ENCODE assay signal across 13 cellular contexts in the genomic region with DNA sequence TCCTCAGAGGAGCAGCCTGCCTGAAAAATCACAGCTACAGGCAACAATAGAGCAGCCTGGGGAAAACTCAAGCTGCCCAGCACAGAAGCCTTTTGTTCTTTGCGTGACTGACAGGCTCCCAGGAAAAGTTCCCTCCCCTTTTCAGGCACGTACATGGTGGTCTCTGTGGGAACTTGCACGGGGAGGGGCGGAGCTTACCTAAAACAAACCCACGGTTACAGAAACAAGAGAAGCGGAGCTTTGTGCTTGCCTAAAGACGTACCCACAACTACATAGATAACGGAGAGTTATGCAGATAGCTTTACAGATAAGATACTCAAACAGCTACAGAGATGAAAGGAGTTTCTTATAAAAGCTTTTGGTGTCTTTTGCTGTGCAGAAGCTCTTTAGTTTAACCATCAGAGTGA. TPM values are rescaled to one million over a fixed set of nuclear protein-coding genes. Genes with fewer than 3 reads are reported as not detected.
DNase-seq lines count a peak whose midpoint lies in the region; ATAC-seq, FAIRE-seq and TF ChIP-seq lines count a peak whose summit lies in the region.
"Had no signal": no experiment of that assay in that cellular context is flagged by ENCODE, and none has a peak within 500 bp of the region (broad histone marks: within the 10 kb centered on the region; RNA-seq: fewer than 3 reads in every experiment).

No MANE protein-coding gene starts in this region.

- H4K20me1 ChIP-seq in SK-N-SH (ENCODE audit: insufficient read depth) (no peaks in the 10 kb centered on the region), H1 (replicated peaks in 1 of 2; ENCODE audit: control insufficient read depth in 1 of 2, insufficient read depth in 2 of 2, low read length in 2 of 2) (no peaks in the 10 kb centered on the region)

- POLR2A ChIA-PET in SK-N-SH (lab: Yijun Ruan, JAX), result no interaction called here
- POLR2A ChIA-PET in H1 (lab: Charles Lee; ENCODE audit: partially characterized antibody), result interaction anchor here (0.7 to 1.5 kb wide), 5 partner anchors 11 to 41 kb away, joined by 3 to 9 read pairs (median 4); partner anchors contain the start of gene VSIG10L

- no peak overlapping the region for H2AFZ ChIP-seq in SK-N-SH (ENCODE audit: low read depth)
- H2AFZ ChIP-seq in H1 (ENCODE audit: low read length), result no peak overlapping the region

- no peak overlapping the region for H3K9ac ChIP-seq in SK-N-SH
- no peak overlapping the region for H3K9ac ChIP-seq in H1 (replicated peaks in 1 of 4; ENCODE audit: extremely low read depth in 1 of 4, low read depth in 3 of 4, low read length in 3 of 4)
- H3K9ac ChIP-seq in colonic mucosa (ENCODE audit: low read depth in 2 of 2, low read length in 2 of 2), result no peak overlapping the region

- peaks cover 15% of the 10 kb centered on the region for H3K36me3 Mint-ChIP-seq in T-helper 1 cell treated with Interleukin-12 subunit alpha and Interleukin-12 subunit beta and Interleukin-4 antibody, amounts not matched to agents 30 μg/mL and 1 μg/mL, for 36 hours (ENCODE audit: low read depth)

- H3K27me3 ChIP-seq in SK-N-SH (ENCODE audit: insufficient read depth) (no peaks in the 10 kb centered on the region), H1 (replicated peaks in 1 of 4; ENCODE audit: control insufficient read depth in 3 of 4, extremely low read depth in 1 of 4, insufficient read depth in 3 of 4, low read length in 3 of 4) (no peaks in the 10 kb centered on the region), colonic mucosa (no peaks in the 10 kb centered on the region)
- H3K27me3 ChIP-seq: thyroid gland had no signal

- H3K4me1 ChIP-seq in SK-N-SH (ENCODE audit: control insufficient read depth in 1 of 2, insufficient read depth in 2 of 2, low read depth in 1 of 2, low read length in 1 of 2), result no peaks in the 10 kb centered on the region; a peak in 1 of 4 replicates
- H3K4me1 ChIP-seq in H1 (replicated peaks in 1 of 4; ENCODE audit: control insufficient read depth in 3 of 4, insufficient read depth in 4 of 4, low read length in 3 of 4), result peaks cover 3 to 9% (median 7%) of the 10 kb centered on the region in 4 experiments
- no peaks in the 10 kb centered on the region for H3K4me1 ChIP-seq in colonic mucosa
- H3K4me1 ChIP-seq: thyroid gland had no signal

- FAIRE-seq in H1 (lab: Jason Lieb, UNC), result no peak
- FAIRE-seq: A204.1, TTC549 had no signal

- no peak overlapping the region for H2AK5ac ChIP-seq in H1 (ENCODE audit: low read depth, low read length)

- TF ChIP-seq POLR2A in H1 (IDR thresholded peaks at IDR 0.05; ENCODE audit: control extremely low read depth in 1 of 2, low read depth in 2 of 2, low read length in 2 of 2), result no peak

- no peak overlapping the region for H2BK15ac ChIP-seq in H1 (ENCODE audit: low read length)

- no peak overlapping the region for H2BK120ac ChIP-seq in H1 (replicated peaks; ENCODE audit: low read depth, low read length)

- WGBS in SK-N-SH (ENCODE audit: low lambda C conversion rate), result 55% methylated on average over 7 of the region's 8 CpGs
- 25% methylated on average over 8 of the region's 8 CpGs; no CpG with 5 or more reads in 1 of the 2 experiments for WGBS in H1 (ENCODE audit: extremely low coverage in 1 of 2, insufficient coverage in 1 of 2, insufficient read length in 1 of 2, insufficient replicate concordance in 2 of 2, low coverage in 1 of 2, low lambda C conversion rate in 2 of 2, missing lambda C conversion rate in 1 of 2), 2 experiments

- H4K5ac ChIP-seq in H1 (ENCODE audit: insufficient read length, low read depth, low read length), result no peak overlapping the region

- H3K4ac ChIP-seq in H1 (replicated peaks; ENCODE audit: insufficient read length, low read depth, low read length), result no peak overlapping the region

- H3K4me2 ChIP-seq in SK-N-SH (no peak overlapping the region), H1 (ENCODE audit: insufficient read depth in 1 of 2, low read depth in 2 of 2, low read length in 2 of 2) (peak overlapping the region; percentile 24 to 37; a peak in 2 of 4 replicates)

- H3K27ac Mint-ChIP-seq in T-helper 1 cell treated with Interleukin-12 subunit alpha and Interleukin-12 subunit beta and Interleukin-4 antibody, amounts not matched to agents 30 μg/mL and 1 μg/mL, for 36 hours, result peak overlapping the region; percentile 9
- H3K27ac Mint-ChIP-seq: dendritic cell treated with granulocyte-macrophage colony-stimulating factor and Interleukin-4, amounts not matched to agents 40 ng/mL and 50 ng/mL, for 4 days had no signal

- no peak overlapping the region for H2BK20ac ChIP-seq in H1 (ENCODE audit: low read length)

- no peaks in the 10 kb centered on the region for H3K23me2 ChIP-seq in H1 (ENCODE audit: low read depth, low read length)

- CTCF ChIA-PET in SK-N-SH (lab: Yijun Ruan, JAX), result no interaction called here
- CTCF ChIA-PET in H1 (lab: Charles Lee; ENCODE audit: partially characterized antibody), result interaction anchor here (0.6 to 1.2 kb wide), 5 partner anchors 13 to 86 kb away, joined by 3 to 4 read pairs (median 3); partner anchors contain the start of gene VSIG10L

- H3K56ac ChIP-seq in H1 (replicated peaks; ENCODE audit: insufficient read length, low read depth, low read length), result no peak overlapping the region

- TF ChIP-seq RAD21 in SK-N-SH (IDR thresholded peaks at IDR 0.05; ENCODE audit: low read length) (no peak), H1 (IDR thresholded peaks at IDR 0.05 in 1 of 2, conservative IDR thresholded peaks at IDR 0.05 in 1 of 2; ENCODE audit: low read depth in 2 of 2, low read length in 2 of 2) (no peak)

- TF ChIP-seq CTCF in SK-N-SH (IDR thresholded peaks at IDR 0.05) (no peak), H1 (IDR thresholded peaks at IDR 0.05; ENCODE audit: control extremely low read depth in 1 of 3, insufficient read depth in 1 of 3, low read depth in 1 of 3, low read length in 3 of 3) (no peak), colonic mucosa (IDR thresholded peaks at IDR 0.05) (no peak)

- no peak overlapping the region for H4K91ac ChIP-seq in H1 (replicated peaks; ENCODE audit: insufficient read length, low read length)

- H2BK12ac ChIP-seq in H1 (ENCODE audit: low read depth, low read length), result no peak overlapping the region

- no peak overlapping the region for H3K27ac ChIP-seq in SK-N-SH (ENCODE audit: low read depth in 2 of 2, low read length in 1 of 2)
- H3K27ac ChIP-seq in H1 (ENCODE audit: low read depth, low read length), result no peak overlapping the region
- no peak overlapping the region for H3K27ac ChIP-seq in colonic mucosa
- H3K27ac ChIP-seq: thyroid gland had no signal

- H3K9me3 Mint-ChIP-seq in T-helper 1 cell treated with Interleukin-12 subunit alpha and Interleukin-12 subunit beta and Interleukin-4 antibody, amounts not matched to agents 30 μg/mL and 1 μg/mL, for 36 hours, result no peaks in the 10 kb centered on the region
- H3K9me3 Mint-ChIP-seq: dendritic cell treated with granulocyte-macrophage colony-stimulating factor and Interleukin-4, amounts not matched to agents 40 ng/mL and 50 ng/mL, for 4 days had no signal

- no peak overlapping the region for H3K14ac ChIP-seq in H1 (ENCODE audit: insufficient read length)

- H3K4me3 ChIP-seq in SK-N-SH (ENCODE audit: low read depth in 2 of 2, low read length in 1 of 2) (no peak overlapping the region), H1 (ENCODE audit: extremely low read depth in 1 of 4, insufficient read depth in 2 of 4, low read depth in 3 of 4, low read length in 4 of 4) (no peak overlapping the region; a peak in 1 of 8 replicates), colonic mucosa (no peak overlapping the region)
- H3K4me3 ChIP-seq: thyroid gland had no signal

- no peaks in the 10 kb centered on the region for H3K79me1 ChIP-seq in H1 (ENCODE audit: low read depth, low read length)

- no peaks in the 10 kb centered on the region for H3K79me2 ChIP-seq in SK-N-SH (ENCODE audit: insufficient read depth)
- H3K79me2 ChIP-seq in H1 (ENCODE audit: control insufficient read depth in 1 of 2, insufficient read depth in 2 of 2, low read length in 2 of 2), result no peaks in the 10 kb centered on the region

- H3K4me3 Mint-ChIP-seq in T-helper 1 cell treated with Interleukin-12 subunit alpha and Interleukin-12 subunit beta and Interleukin-4 antibody, amounts not matched to agents 30 μg/mL and 1 μg/mL, for 36 hours, result peak overlapping the region; percentile 7
- H3K4me3 Mint-ChIP-seq: dendritic cell treated with granulocyte-macrophage colony-stimulating factor and Interleukin-4, amounts not matched to agents 40 ng/mL and 50 ng/mL, for 4 days had no signal

- H3K18ac ChIP-seq in H1 (ENCODE audit: extremely low read depth, low read length), result no peak overlapping the region; the same call in 1 of the 2 replicates

- no peak for ATAC-seq in SK-N-SH treated with all-trans-retinoic acid at 6 μM for 48 hours
- ATAC-seq in GM18498 (IDR thresholded peaks at IDR 0.05; ENCODE audit: unreplicated experiment), result no peak

- intact Hi-C loops in colonic mucosa (cut with DNase I), result no loop called here

- H3K36me3 ChIP-seq in SK-N-SH (replicated peaks in 1 of 2; ENCODE audit: control insufficient read depth in 1 of 2, insufficient read depth in 2 of 2, low read length in 1 of 2) (no peaks in the 10 kb centered on the region), H1 (ENCODE audit: control insufficient read depth in 2 of 4, insufficient read depth in 4 of 4, low read length in 3 of 4) (no peaks in the 10 kb centered on the region), colonic mucosa (peaks cover 4% of the 10 kb centered on the region)

- H3F3A ChIP-seq in SK-N-SH (replicated peaks; ENCODE audit: insufficient read depth), result peaks cover 4% of the 10 kb centered on the region

- DNase-seq in SK-N-SH, result peak; percentile 53
- DNase-seq in H1 (ENCODE audit: low read depth in 1 of 2, low spot score in 2 of 2), result peak in 1 of 2 experiments; percentile 55
- peak; percentile 90 for DNase-seq in pons (ENCODE audit: low spot score)
- no peak for DNase-seq in colonic mucosa
- DNase-seq in NCI-H69 (lab: John Stamatoyannopoulos, UW), result no peak
- DNase-seq: kidney glomerular epithelial cell, thyroid gland had no signal

- no peak for TF ChIP-seq EP300 in SK-N-SH (IDR thresholded peaks at IDR 0.05; ENCODE audit: borderline replicate concordance in 1 of 2, low read depth in 1 of 2, low read length in 1 of 2)
- TF ChIP-seq EP300 in H1 (IDR thresholded peaks at IDR 0.05; ENCODE audit: borderline replicate concordance in 1 of 2, low read depth in 2 of 2, low read length in 2 of 2), result no peak

- no peak overlapping the region for H2BK5ac ChIP-seq in H1 (ENCODE audit: low read depth, low read length)

- no peaks in the 10 kb centered on the region for H3K9me3 ChIP-seq in SK-N-SH
- H3K9me3 ChIP-seq in H1 (ENCODE audit: insufficient read depth in 2 of 2, low read depth in 1 of 2, low read length in 1 of 2), result no peaks in the 10 kb centered on the region
- no peaks in the 10 kb centered on the region for H3K9me3 ChIP-seq in colonic mucosa
- H3K9me3 ChIP-seq: thyroid gland had no signal

- no peak overlapping the region for H4K8ac ChIP-seq in H1 (ENCODE audit: extremely low read depth, insufficient read depth, low read length)

- H3K4me1 Mint-ChIP-seq in T-helper 1 cell treated with Interleukin-12 subunit alpha and Interleukin-12 subunit beta and Interleukin-4 antibody, amounts not matched to agents 30 μg/mL and 1 μg/mL, for 36 hours (ENCODE audit: low read depth), result peaks cover 6% of the 10 kb centered on the region

- H3K27me3 Mint-ChIP-seq in T-helper 1 cell treated with Interleukin-12 subunit alpha and Interleukin-12 subunit beta and Interleukin-4 antibody, amounts not matched to agents 30 μg/mL and 1 μg/mL, for 36 hours (ENCODE audit: low read depth), result no peaks in the 10 kb centered on the region
- H3K27me3 Mint-ChIP-seq: dendritic cell treated with granulocyte-macrophage colony-stimulating factor and Interleukin-4, amounts not matched to agents 40 ng/mL and 50 ng/mL, for 4 days had no signal

- H3K23ac ChIP-seq in H1 (ENCODE audit: insufficient read length), result no peak overlapping the region

- no peaks in the 10 kb centered on the region for H3K9me2 ChIP-seq in SK-N-SH

RNA-seq across cellular contexts. Expression of gene ETFB, which starts 11.4 kb away (rescaled TPM):
- polyA plus RNA-seq in SK-N-SH (2012; rRNA removed), result 130 and 169 TPM in 2 replicates
- polyA plus RNA-seq in SK-N-SH (2012; cell fraction: cytosol; rRNA removed), result 93.1 and 117 TPM in 2 replicates
- polyA plus RNA-seq in SK-N-SH (2012; cell fraction: nucleus; rRNA removed), result 54.1 and 80.5 TPM in 2 replicates
- total RNA-seq in H1 (2021; fragmentation: NEBNext Ultra II Directional; extraction: Animal tissue kit (Norgen Biotek cat#: 25700)), result 40.0 and 42.1 TPM in 2 replicates
- 66.5 and 94.6 TPM in 2 replicates for polyA plus RNA-seq in H1 (2011; rRNA removed)
- 113 TPM for polyA plus RNA-seq in H1 (2011; cell fraction: cytosol; rRNA removed)
- 49.0 TPM for polyA plus RNA-seq in H1 (2011; cell fraction: nucleus; rRNA removed)
- polyA plus RNA-seq in H1 (2012, experiment 1 of 2), result 63.7 to 87.7 TPM (median 74.1 TPM) in 4 replicates
- 53.0 TPM for polyA plus RNA-seq in H1 (2012, experiment 2 of 2)
- 27.6 TPM for polyA plus RNA-seq in H1 (2013, experiment 1 of 2)
- 27.6 TPM for polyA plus RNA-seq in H1 (2013, experiment 2 of 2)
- polyA minus RNA-seq in H1 (2011; rRNA and poly(A)+ RNA removed), result 14.8 and 19.6 TPM in 2 replicates
- 23.3 TPM for polyA minus RNA-seq in H1 (2011; cell fraction: cytosol; rRNA and poly(A)+ RNA removed)
- 11.1 TPM for polyA minus RNA-seq in H1 (2011; cell fraction: nucleus; rRNA and poly(A)+ RNA removed)
- 100 to 1,000 TPM; 141 to 217 TPM for total RNA-seq in colonic mucosa

RNA-seq across cellular contexts. Expression of gene VSIG10L, which starts 12.8 kb away (rescaled TPM):
- polyA plus RNA-seq in SK-N-SH (2012; rRNA removed), result 2.3 and 2.7 TPM in 2 replicates
- 1.2 and 1.8 TPM in 2 replicates for polyA plus RNA-seq in SK-N-SH (2012; cell fraction: cytosol; rRNA removed)
- 11.8 and 12.3 TPM in 2 replicates for polyA plus RNA-seq in SK-N-SH (2012; cell fraction: nucleus; rRNA removed)
- total RNA-seq in H1 (2021; fragmentation: NEBNext Ultra II Directional; extraction: Animal tissue kit (Norgen Biotek cat#: 25700)), result 10.2 and 10.3 TPM in 2 replicates
- 9.9 and 10.4 TPM in 2 replicates for polyA plus RNA-seq in H1 (2011; rRNA removed)
- polyA plus RNA-seq in H1 (2011; cell fraction: cytosol; rRNA removed), result 5.7 TPM
- 8.6 TPM for polyA plus RNA-seq in H1 (2011; cell fraction: nucleus; rRNA removed)
- polyA plus RNA-seq in H1 (2012, experiment 1 of 2), result 8.6 to 10.9 TPM (median 9.3 TPM) in 4 replicates
- polyA plus RNA-seq in H1 (2012, experiment 2 of 2), result 11.2 TPM
- polyA plus RNA-seq in H1 (2013, experiment 1 of 2), result 13.2 TPM
- 13.7 TPM for polyA plus RNA-seq in H1 (2013, experiment 2 of 2)
- polyA minus RNA-seq in H1 (2011; rRNA and poly(A)+ RNA removed), result 4.1 and 4.3 TPM in 2 replicates
- 2.1 TPM for polyA minus RNA-seq in H1 (2011; cell fraction: cytosol; rRNA and poly(A)+ RNA removed)
- 4.6 TPM for polyA minus RNA-seq in H1 (2011; cell fraction: nucleus; rRNA and poly(A)+ RNA removed)
- 1 to 10 TPM; 1.1 to 2.1 TPM for total RNA-seq in colonic mucosa

RNA-seq across cellular contexts. Expression of gene CLDND2, which starts 14.1 kb away (rescaled TPM):
- polyA plus RNA-seq in SK-N-SH (2012; rRNA removed) (0.26 TPM in 1 of 2 replicates, not detected in the other), H1 (2011; rRNA removed) (0.21 TPM in 1 of 2 replicates, not detected in the other)
- polyA plus RNA-seq in SK-N-SH (2012; cell fraction: cytosol; rRNA removed), result 0.22 TPM in 2 replicates
- 0.32 and 0.48 TPM in 2 replicates for polyA plus RNA-seq in SK-N-SH (2012; cell fraction: nucleus; rRNA removed)
- total RNA-seq in H1 (2021; fragmentation: NEBNext Ultra II Directional; extraction: Animal tissue kit (Norgen Biotek cat#: 25700)), result 0.56 and 1.0 TPM in 2 replicates
- 0.26 TPM for polyA plus RNA-seq in H1 (2011; cell fraction: cytosol; rRNA removed)
- 1.2 TPM for polyA plus RNA-seq in H1 (2011; cell fraction: nucleus; rRNA removed)
- polyA plus RNA-seq in H1 (2012, experiment 1 of 2), result 1.4 to 2.7 TPM (median 1.7 TPM) in 4 replicates
- not detected for polyA plus RNA-seq in H1 (2012, experiment 2 of 2)
- 6.6 TPM for polyA plus RNA-seq in H1 (2013, experiment 1 of 2)
- polyA plus RNA-seq in H1 (2013, experiment 2 of 2), result 4.6 TPM
- polyA minus RNA-seq in H1 (2011; rRNA and poly(A)+ RNA removed), result not detected in 2 replicates
- polyA minus RNA-seq in H1 (2011; cell fraction: cytosol; rRNA and poly(A)+ RNA removed), result not detected
- polyA minus RNA-seq in H1 (2011; cell fraction: nucleus; rRNA and poly(A)+ RNA removed), result not detected
- 1 to 10 TPM in 1 of 2 donors, not detected in 1; 2.9 TPM for total RNA-seq in colonic mucosa
- total RNA-seq: thyroid gland had no signal

RNA-seq across cellular contexts. Expression of gene NKG7, which starts 17.7 kb away (rescaled TPM):
- polyA plus RNA-seq in SK-N-SH (2012; rRNA removed), result not detected in 2 replicates
- not detected in 2 replicates for polyA plus RNA-seq in SK-N-SH (2012; cell fraction: cytosol; rRNA removed)
- not detected in 2 replicates for polyA plus RNA-seq in SK-N-SH (2012; cell fraction: nucleus; rRNA removed)
- total RNA-seq in H1 (2021; fragmentation: NEBNext Ultra II Directional; extraction: Animal tissue kit (Norgen Biotek cat#: 25700)), result not detected in 2 replicates
- not detected in 2 replicates for polyA plus RNA-seq in H1 (2011; rRNA removed)
- polyA plus RNA-seq in H1 (2011; cell fraction: cytosol; rRNA removed), result not detected
- not detected for polyA plus RNA-seq in H1 (2011; cell fraction: nucleus; rRNA removed)
- polyA plus RNA-seq in H1 (2012, experiment 1 of 2), result not detected in 4 replicates
- not detected for polyA plus RNA-seq in H1 (2012, experiment 2 of 2)
- not detected for polyA plus RNA-seq in H1 (2013, experiment 1 of 2)
- not detected for polyA plus RNA-seq in H1 (2013, experiment 2 of 2)
- not detected in 2 replicates for polyA minus RNA-seq in H1 (2011; rRNA and poly(A)+ RNA removed)
- not detected for polyA minus RNA-seq in H1 (2011; cell fraction: cytosol; rRNA and poly(A)+ RNA removed)
- not detected for polyA minus RNA-seq in H1 (2011; cell fraction: nucleus; rRNA and poly(A)+ RNA removed)
- 1 to 10 TPM; 2.3 to 2.7 TPM for total RNA-seq in colonic mucosa

RNA-seq across cellular contexts. Expression of gene LIM2, which starts 33.0 kb away (rescaled TPM):
- polyA plus RNA-seq in SK-N-SH (2012; rRNA removed), result not detected in 2 replicates
- polyA plus RNA-seq in SK-N-SH (2012; cell fraction: cytosol; rRNA removed), result not detected in 2 replicates
- not detected in 2 replicates for polyA plus RNA-seq in SK-N-SH (2012; cell fraction: nucleus; rRNA removed)
- total RNA-seq in H1 (2021; fragmentation: NEBNext Ultra II Directional; extraction: Animal tissue kit (Norgen Biotek cat#: 25700)), result not detected in 2 replicates
- polyA plus RNA-seq in H1 (2011; rRNA removed), result 0.13 TPM in 1 of 2 replicates, not detected in the other
- 0.17 TPM for polyA plus RNA-seq in H1 (2011; cell fraction: cytosol; rRNA removed)
- polyA plus RNA-seq in H1 (2011; cell fraction: nucleus; rRNA removed), result not detected
- polyA plus RNA-seq in H1 (2012, experiment 1 of 2), result 0.28 TPM in 1 of 4 replicates, not detected in the others
- polyA plus RNA-seq in H1 (2012, experiment 2 of 2), result not detected
- polyA plus RNA-seq in H1 (2013, experiment 1 of 2), result not detected
- not detected for polyA plus RNA-seq in H1 (2013, experiment 2 of 2)
- not detected in 2 replicates for polyA minus RNA-seq in H1 (2011; rRNA and poly(A)+ RNA removed)
- not detected for polyA minus RNA-seq in H1 (2011; cell fraction: cytosol; rRNA and poly(A)+ RNA removed)
- not detected for polyA minus RNA-seq in H1 (2011; cell fraction: nucleus; rRNA and poly(A)+ RNA removed)
- total RNA-seq in colonic mucosa, result not detected
- total RNA-seq: thyroid gland had no signal

Comparison
In these comparisons a context has a peak if more than half of its experiments do, and no peak if none do; other contexts are left out.
1. DNase-seq: peak in SK-N-SH (single experiment) and pons (single experiment); none in colonic mucosa (single experiment) and NCI-H69 (single experiment).